ENCODE assay signal across 23 cellular contexts in genomic region chr22:19929586-19930302, GRCh38. TPM values are rescaled to one million over a fixed set of nuclear protein-coding genes. Genes with fewer than 3 reads are reported as not detected.
A peak's percentile ranks its signal among the peaks of the same experiment; 100 is the strongest.
DNase-seq lines count a peak whose midpoint lies in the region; ATAC-seq, FAIRE-seq and TF ChIP-seq lines count a peak whose summit lies in the region.
"Had no signal": no experiment of that assay in that cellular context is flagged by ENCODE, and none has a peak within 500 bp of the region (broad histone marks: within the 10 kb centered on the region; RNA-seq: fewer than 3 reads in every experiment).

No MANE protein-coding gene starts in this region.

- H3K4me3 ChIP-seq in DND-41 (ENCODE audit: low read depth in 1 of 2, low read length in 2 of 2) (no peak overlapping the region), spleen (no peak overlapping the region)
- H3K4me3 ChIP-seq: GM12878, SJCRH30 had no signal

- no peak for TF ChIP-seq POLR2A in spleen (IDR thresholded peaks at IDR 0.05)
- TF ChIP-seq POLR2A in GM12891 (IDR thresholded peaks at IDR 0.05; ENCODE audit: low read depth, low read length): no peak

- no peak overlapping the region for H2AFZ ChIP-seq in DND-41 (ENCODE audit: low read depth, low read length)

- H3K4me1 Mint-ChIP-seq in chondrocyte (ENCODE audit: low read depth): no peaks in the 10 kb centered on the region

- H3K4me1 ChIP-seq in DND-41 (ENCODE audit: insufficient read depth, low read length) (no peaks in the 10 kb centered on the region), spleen (peaks cover 0 to 19% (median 11%) of the 10 kb centered on the region in 6 donors)
- H3K4me1 ChIP-seq: SJCRH30 had no signal

- H3K4me2 ChIP-seq in DND-41 (ENCODE audit: insufficient read depth, low read length): no peak overlapping the region
- H3K4me2 ChIP-seq: KMS-11 had no signal

- H4K20me1 ChIP-seq in DND-41 (ENCODE audit: insufficient read depth, low read length): no peaks in the 10 kb centered on the region

- no peak for FAIRE-seq in GM12891 (lab: Jason Lieb, UNC)
- FAIRE-seq: D721Med, G401.6, GM12878, H1, RCC 7860 had no signal

- ATAC-seq in DND-41 (ENCODE audit: insufficient read depth, low read depth): 0 out of 3 replicates have a peak, but pooled peaks have one; percentile 9
- ATAC-seq: GM12878 had no signal

- no peaks in the 10 kb centered on the region for H3K9me3 Mint-ChIP-seq in chondrocyte (ENCODE audit: low read depth)
- H3K9me3 Mint-ChIP-seq: CD4-positive, CD25-positive, alpha-beta regulatory T cell had no signal

- intact Hi-C loops in spleen (cut with DNase I; ENCODE audit: low total_unique reads): no loop called here

- no peaks in the 10 kb centered on the region for H3K27me3 Mint-ChIP-seq in chondrocyte (ENCODE audit: low read depth)
- H3K27me3 Mint-ChIP-seq: CD4-positive, CD25-positive, alpha-beta regulatory T cell had no signal

- no peaks in the 10 kb centered on the region for H3K36me3 Mint-ChIP-seq in chondrocyte (ENCODE audit: low read depth)

- H3K79me2 ChIP-seq in DND-41 (ENCODE audit: insufficient read depth, low read length): no peaks in the 10 kb centered on the region

- no peaks in the 10 kb centered on the region for H3K36me3 ChIP-seq in DND-41 (ENCODE audit: insufficient read depth, low read length)
- peaks cover 0 to 25% (median 0%) of the 10 kb centered on the region in 6 donors for H3K36me3 ChIP-seq in spleen
- H3K36me3 ChIP-seq: SJCRH30 had no signal

- H3K9me3 ChIP-seq in DND-41 (ENCODE audit: insufficient read depth, low read length, severe bottlenecking) (no peaks in the 10 kb centered on the region), spleen (no peaks in the 10 kb centered on the region)
- H3K9me3 ChIP-seq: SJCRH30 had no signal

- DNase-seq in DND-41: no peak
- peak; percentile 47 for DNase-seq in SW480 (ENCODE audit: low spot score)
- DNase-seq in chondrocyte (ENCODE audit: low spot score): peak; percentile 65
- peak; percentile 63 for DNase-seq in spleen
- DNase-seq in GM12891 (ENCODE audit: insufficient read length, low spot score): no peak
- DNase-seq in mucosa of gallbladder (ENCODE audit: low spot score): no peak
- DNase-seq in NCI-H774 (lab: John Stamatoyannopoulos, UW): no peak
- DNase-seq: CD4-positive, CD25-positive, alpha-beta regulatory T cell; HCEC 1CT; NCI-H1048; NCI-H1417 treated with DMSO at 0.1 percent for 48 hours; NCI-H187; NCI-H2171 treated with DMSO at 0.1 percent for 48 hours; NCI-H345; NCI-H524; NCI-H748 treated with DMSO at 0.1 percent for 48 hours; SJCRH30 had no signal

- no peak overlapping the region for H3K27ac Mint-ChIP-seq in chondrocyte (ENCODE audit: unreplicated experiment)

- H3K27ac ChIP-seq in DND-41 (ENCODE audit: low read length): no peak overlapping the region
- peak overlapping the region in 1 of 8 donors; percentile 24 for H3K27ac ChIP-seq in spleen
- H3K27ac ChIP-seq: KMS-11, SJCRH30 had no signal

- H3K9ac ChIP-seq in DND-41 (ENCODE audit: low read depth, low read length): no peak overlapping the region
- H3K9ac ChIP-seq: KMS-11 had no signal

- WGBS in spleen, 5 donors: 92 to 97% (median 92%) methylated on average over 17 to 18 of the region's 18 CpGs

- no peak for TF ChIP-seq CTCF in DND-41 (IDR thresholded peaks at IDR 0.05; ENCODE audit: borderline replicate concordance, extremely low read depth, low read length, poor library complexity, severe bottlenecking)
- TF ChIP-seq CTCF in chondrocyte (IDR thresholded peaks at IDR 0.05): no peak
- TF ChIP-seq CTCF in spleen (IDR thresholded peaks at IDR 0.05 in 8 of 11, conservative IDR thresholded peaks at IDR 0.05 in 3 of 11): no peak

- no peak overlapping the region for H3K4me3 Mint-ChIP-seq in chondrocyte (ENCODE audit: unreplicated experiment)

- H3K27me3 ChIP-seq in DND-41 (ENCODE audit: insufficient read depth, low read length, poor library complexity) (no peaks in the 10 kb centered on the region), spleen (replicated peaks in 1 of 7) (no peaks in the 10 kb centered on the region)
- H3K27me3 ChIP-seq: SJCRH30 had no signal

TF ChIP-seq in GM12891, 5 proteins besides CTCF, POLR2A, EP300 and RAD21:
- TF ChIP-seq POU2F2 (IDR thresholded peaks at IDR 0.05; ENCODE audit: low read depth, low read length): no peak
- no peak for TF ChIP-seq TAF1 (IDR thresholded peaks at IDR 0.05; ENCODE audit: low read depth, low read length)
- TF ChIP-seq PAX5 (IDR thresholded peaks at IDR 0.05; ENCODE audit: insufficient read depth, low read length, severe bottlenecking): no peak
- no peak for TF ChIP-seq POLR2AphosphoS5 (IDR thresholded peaks at IDR 0.05; ENCODE audit: low read depth, low read length)
- no peak for TF ChIP-seq SPI1 (IDR thresholded peaks at IDR 0.05; ENCODE audit: low read depth, low read length)

RNA-seq across cellular contexts. Expression of gene COMT, which starts 11.8 kb away (rescaled TPM):
- total RNA-seq in chondrocyte: 66.6 to 186 TPM (median 177 TPM) in 3 replicates
- 100 to 1,000 TPM in 5 of 7 donors, 10 to 100 TPM in 2; 86.4 to 216 (median 116) TPM for total RNA-seq in spleen
- 10 to 100 TPM; 63.5 to 98.0 (median 86.1) TPM for polyA plus RNA-seq in spleen
- polyA plus RNA-seq in GM12891 (2012; ENCODE audit: low read depth, missing spikeins): 69.5 TPM
- total RNA-seq in mucosa of gallbladder: 214 TPM

RNA-seq across cellular contexts. Expression of gene TXNRD2, which starts 11.9 kb away (rescaled TPM):
- 12.5 to 15.8 TPM (median 14.1 TPM) in 3 replicates for total RNA-seq in chondrocyte
- 10 to 100 TPM; 21.6 to 44.8 (median 34.9) TPM for total RNA-seq in spleen
- polyA plus RNA-seq in spleen: 10 to 100 TPM; 23.3 to 45.9 (median 45.0) TPM
- 13.3 TPM for polyA plus RNA-seq in GM12891 (2012; ENCODE audit: low read depth, missing spikeins)
- total RNA-seq in mucosa of gallbladder: 26.9 TPM

Comparison
In these comparisons a context has a peak if more than half of its experiments do, and no peak if none do; other contexts are left out.
1. DNase-seq: peak in SW480 (single experiment), chondrocyte (single experiment) and spleen (single experiment); none in DND-41 (single experiment), GM12891 (single experiment), mucosa of gallbladder (single experiment) and NCI-H774 (single experiment).